5 cellular contexts compared by ENCODE assay signal in the genomic region with DNA sequence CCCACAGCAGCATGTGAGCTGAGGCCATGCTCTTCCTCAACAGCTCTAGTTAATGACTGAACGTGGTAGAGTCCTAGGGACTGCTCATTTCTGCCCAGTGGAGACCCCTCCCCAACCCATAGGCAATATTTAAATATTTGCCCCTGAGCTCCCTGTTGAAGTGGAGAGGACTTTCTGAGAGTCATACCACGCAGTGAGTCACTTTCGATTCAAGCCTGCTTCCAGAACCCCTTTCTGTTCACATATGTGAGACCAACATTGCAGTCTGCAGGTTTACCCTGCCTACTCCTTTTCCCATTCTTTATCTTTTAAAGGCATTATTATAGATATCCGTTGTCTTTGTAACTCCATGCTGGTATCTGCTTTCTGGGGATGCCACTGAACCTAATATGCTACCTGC.
"Had no signal": no experiment of that assay in that cellular context is flagged by ENCODE, and none has a peak within 500 bp of the region (broad histone marks: within the 10 kb centered on the region; RNA-seq: fewer than 3 reads in every experiment).

No MANE protein-coding gene starts in this region.

- ATAC-seq: GM23338, HepG2 had no signal

- H3K4me3 Mint-ChIP-seq: GM23338, H9, IgD-negative memory B cell had no signal

- H3K9me3 Mint-ChIP-seq: GM23338, H9 had no signal

- H3K27ac Mint-ChIP-seq: GM23338, H9 had no signal

- H3K27me3 Mint-ChIP-seq: IgD-negative memory B cell had no signal

- H2AFZ ChIP-seq: GM23338 had no signal

- H3K4me3 ChIP-seq: GM23338 had no signal

- H3K4me2 ChIP-seq: GM23338 had no signal

- H3K4me1 Mint-ChIP-seq: GM23338, IgD-negative memory B cell had no signal

- DNase-seq: H9, HCEC 1CT had no signal
